Comparison of ENCODE assay signal across 20 cellular contexts in genomic region chr2:59680863-59681262, GRCh38.
DNase-seq lines count a peak whose midpoint lies in the region; ATAC-seq, FAIRE-seq and TF ChIP-seq lines count a peak whose summit lies in the region.
"Had no signal": no experiment of that assay in that cellular context is flagged by ENCODE, and none has a peak within 500 bp of the region (broad histone marks: within the 10 kb centered on the region; RNA-seq: fewer than 3 reads in every experiment).

No MANE protein-coding gene starts in this region.

- peak; percentile 77 for ATAC-seq in Right ventricle myocardium superior (ENCODE audit: poor library complexity)
- ATAC-seq: A549, HCT116 had no signal

- H3K36me3 ChIP-seq in right atrium auricular region (no peaks in the 10 kb centered on the region), prostate gland (no peaks in the 10 kb centered on the region)

- intact Hi-C loops in Right ventricle myocardium superior (cut with DNase I): no loop called here
- intact Hi-C loops in prostate gland (cut with DNase I): no loop called here

- no peaks in the 10 kb centered on the region for H3K4me1 ChIP-seq in right atrium auricular region
- H3K4me1 ChIP-seq in prostate gland (replicated peaks): no peaks in the 10 kb centered on the region
- H3K4me1 ChIP-seq: A549 had no signal

- no peak for TF ChIP-seq CTCF in right atrium auricular region (IDR thresholded peaks at IDR 0.05)
- no peak for TF ChIP-seq CTCF in astrocyte of the cerebellum (IDR thresholded peaks at IDR 0.05; ENCODE audit: low read depth, low read length, missing control alignments)
- no peak for TF ChIP-seq CTCF in prostate gland (IDR thresholded peaks at IDR 0.05)

- H3K9me3 ChIP-seq in right atrium auricular region (no peaks in the 10 kb centered on the region), prostate gland (no peaks in the 10 kb centered on the region)
- H3K9me3 ChIP-seq: A549 had no signal

- H3K27me3 ChIP-seq in right atrium auricular region: no peaks in the 10 kb centered on the region
- no peaks in the 10 kb centered on the region for H3K27me3 ChIP-seq in prostate gland (replicated peaks; ENCODE audit: insufficient read depth)

- FAIRE-seq in HTR-8/SVneo (lab: Jason Lieb, UNC): no peak
- FAIRE-seq: A549, GM12891 had no signal

- TF ChIP-seq POLR2A in prostate gland (IDR thresholded peaks at IDR 0.05): no peak

- no peak overlapping the region for H3K4me3 ChIP-seq in right atrium auricular region
- no peak overlapping the region for H3K4me3 ChIP-seq in astrocyte of the cerebellum (ENCODE audit: low read depth, low read length)
- H3K4me3 ChIP-seq in prostate gland: no peak overlapping the region
- H3K4me3 ChIP-seq: A549, SK-N-MC had no signal

- DNase-seq in Right ventricle myocardium superior (peak; percentile 38), right atrium auricular region (ENCODE audit: low spot score) (no peak), astrocyte of the cerebellum (ENCODE audit: low read depth) (peak; percentile 51), iris pigment epithelial cell (ENCODE audit: low read depth) (peak; percentile 1), occipital lobe (lab: John Stamatoyannopoulos, UW) (no peak), prostate gland (ENCODE audit: low spot score) (no peak), HTR-8/SVneo (ENCODE audit: insufficient read length, low spot score) (no peak)
- DNase-seq: COR-L47; DMS153; NCI-H1092; NCI-H1694 treated with DMSO at 0.1 percent for 48 hours; NCI-H2171 treated with DMSO at 0.1 percent for 48 hours; NCI-H524 treated with DMSO at 0.1 percent for 48 hours; NK-92 treated with Interleukin-12 subunit alpha and Interleukin-12 subunit beta, amount 100 ng/mL, for 24 hours; OCI-M1 had no signal

- in situ Hi-C loops in astrocyte of the cerebellum (cut with HindIII; ENCODE audit: low sequenced_read_pairs): no loop called here

- WGBS in prostate gland: 97% methylated on average over 1 of the region's 1 CpG

- H3K27ac ChIP-seq in right atrium auricular region (no peak overlapping the region), prostate gland (no peak overlapping the region)
- H3K27ac ChIP-seq: A549, C4-2B, SK-N-MC had no signal

Comparison
In these comparisons a context has a peak if more than half of its experiments do, and no peak if none do; other contexts are left out.
1. DNase-seq: peak in Right ventricle myocardium superior (single experiment), astrocyte of the cerebellum (single experiment) and iris pigment epithelial cell (single experiment); none in right atrium auricular region (single experiment), occipital lobe (single experiment), prostate gland (single experiment) and HTR-8/SVneo (single experiment).